4 cellular contexts compared by ENCODE assay signal in genomic region chr6:34872332-34872731, GRCh38.
TF ChIP-seq lines count a peak whose summit lies in the region.

No MANE protein-coding gene starts in this region.

TF ChIP-seq in A549, 52 proteins besides CTCF, POLR2A, EP300 and RAD21:
- TF ChIP-seq RFX5 (IDR thresholded peaks at IDR 0.05) = no peak
- TF ChIP-seq ZNF302 (CRISPR knock-in tag; IDR thresholded peaks at IDR 0.05) = no peak
- TF ChIP-seq TP53 (CRISPR knock-in tag; IDR thresholded peaks at IDR 0.05) = no peak
- TF ChIP-seq EHMT2 (IDR thresholded peaks at IDR 0.05; ENCODE audit: low read depth) = no peak
- TF ChIP-seq HES2 (IDR thresholded peaks at IDR 0.05) = no peak
- TF ChIP-seq JUN (IDR thresholded peaks at IDR 0.05) = no peak
- no peak for TF ChIP-seq ZFP36 (IDR thresholded peaks at IDR 0.05; ENCODE audit: borderline replicate concordance, partially characterized antibody)
- peak; percentile 62 for TF ChIP-seq REST (IDR thresholded peaks at IDR 0.05)
TF ChIP-seq in A549: peak in this region for 1.

TF ChIP-seq in GM23338, 12 proteins besides CTCF, POLR2A, EP300 and RAD21:
- TF ChIP-seq REST (IDR thresholded peaks at IDR 0.05; ENCODE audit: unreplicated experiment) = peak; percentile 62
- no peak for TF ChIP-seq EZH2phosphoT487 (IDR thresholded peaks at IDR 0.05; ENCODE audit: unreplicated experiment)
- no peak for TF ChIP-seq STAT1 (IDR thresholded peaks at IDR 0.05; ENCODE audit: unreplicated experiment)

TF ChIP-seq in K562, 482 proteins besides CTCF, POLR2A, EP300 and RAD21:
- TF ChIP-seq ZNF263 (CRISPR knock-in tag; IDR thresholded peaks at IDR 0.05; ENCODE audit: borderline replicate concordance) = peak; percentile 41; the same call in 1 of the 2 replicates
- 0 out of 2 replicates have a peak, but pooled peaks have one; percentile 20 for TF ChIP-seq GABPB1 (CRISPR knock-in tag; IDR thresholded peaks at IDR 0.05)
- TF ChIP-seq ATF1 (CRISPR knock-in tag; IDR thresholded peaks at IDR 0.05) = no peak
- TF ChIP-seq ATF1 (tag; IDR thresholded peaks at IDR 0.05) = no peak
- no peak for TF ChIP-seq GTF2B (IDR thresholded peaks at IDR 0.05; ENCODE audit: extremely low read depth, insufficient read length)
- no peak for TF ChIP-seq POU5F1 (IDR thresholded peaks at IDR 0.05; ENCODE audit: borderline replicate concordance, low read depth, low read length, partially characterized antibody)
- TF ChIP-seq ZBTB8A (IDR thresholded peaks at IDR 0.05; ENCODE audit: partially characterized antibody) = no peak
- TF ChIP-seq MCM7 (IDR thresholded peaks at IDR 0.05) = no peak
- TF ChIP-seq ZNF584 (CRISPR knock-in tag; IDR thresholded peaks at IDR 0.05; ENCODE audit: low read depth) = no peak
- TF ChIP-seq ELK1 (CRISPR knock-in tag; IDR thresholded peaks at IDR 0.05) = no peak
- TF ChIP-seq L3MBTL2 (IDR thresholded peaks at IDR 0.05) = no peak
- TF ChIP-seq EHMT2 (IDR thresholded peaks at IDR 0.05) = peak; percentile 28; the same call in 1 of the 2 replicates
- no peak for TF ChIP-seq SRF (CRISPR knock-in tag; IDR thresholded peaks at IDR 0.05)
- TF ChIP-seq HBP1 (CRISPR knock-in tag; IDR thresholded peaks at IDR 0.05) = no peak
- TF ChIP-seq FOXK1 (CRISPR knock-in tag; IDR thresholded peaks at IDR 0.05; ENCODE audit: borderline replicate concordance) = no peak
- TF ChIP-seq ZSCAN29 (IDR thresholded peaks at IDR 0.05) = no peak
- no peak for TF ChIP-seq COPS2 (conservative IDR thresholded peaks at IDR 0.05)
- TF ChIP-seq MIER1 (IDR thresholded peaks at IDR 0.05; ENCODE audit: low read depth) = 0 out of 2 replicates have a peak, but pooled peaks have one; percentile 41
- no peak for TF ChIP-seq TCF15 (CRISPR knock-in tag; IDR thresholded peaks at IDR 0.05)
- no peak for TF ChIP-seq THAP12 (CRISPR knock-in tag; IDR thresholded peaks at IDR 0.05)

TF ChIP-seq in liver, 16 proteins besides CTCF, POLR2A, EP300 and RAD21:
- TF ChIP-seq REST (IDR thresholded peaks at IDR 0.05) = peak; percentile 93
- no peak for TF ChIP-seq FOXA2 (IDR thresholded peaks at IDR 0.05)
